In the genomic region with DNA sequence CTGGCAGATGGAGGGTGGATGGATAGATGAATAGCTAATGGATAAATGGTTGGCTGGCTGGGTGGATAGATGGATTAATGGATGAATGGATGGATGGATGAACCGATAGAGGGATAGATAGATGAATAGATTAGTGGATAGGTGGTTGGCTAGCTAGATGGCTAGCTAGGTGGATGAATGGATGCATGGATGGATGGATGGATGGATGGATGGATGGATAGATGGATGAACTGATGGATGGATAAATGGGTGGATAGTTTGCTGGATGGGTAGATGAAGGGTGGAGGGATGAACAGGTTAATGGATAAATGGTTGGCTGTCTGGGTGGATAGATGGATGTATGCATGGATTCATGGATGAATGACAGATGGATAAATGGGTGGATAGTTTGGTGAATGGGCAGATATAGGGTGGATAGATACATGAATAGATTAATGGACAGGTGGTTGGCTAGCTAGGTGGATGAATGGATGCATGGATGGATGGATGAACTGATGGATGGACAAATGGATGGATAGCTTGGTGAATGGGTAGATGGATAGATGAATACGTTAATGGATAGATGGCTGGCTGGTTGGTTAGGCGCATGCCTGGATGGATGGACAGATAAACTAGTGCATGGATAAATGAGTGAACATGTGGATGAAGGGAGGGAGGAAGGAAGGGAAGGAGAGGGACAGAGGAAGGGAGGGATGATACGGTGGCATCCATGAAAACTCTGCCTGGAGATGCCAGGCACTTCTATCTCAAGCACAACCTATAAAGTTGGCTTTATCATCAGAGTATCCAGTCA, we compare ENCODE assay signal across 29 cellular contexts. TPM values are rescaled to one million over a fixed set of nuclear protein-coding genes. Genes with fewer than 3 reads are reported as not detected.
DNase-seq lines count a peak whose midpoint lies in the region; ATAC-seq and TF ChIP-seq lines count a peak whose summit lies in the region.
"Had no signal": no experiment of that assay in that cellular context is flagged by ENCODE, and none has a peak within 500 bp of the region (broad histone marks: within the 10 kb centered on the region; RNA-seq: fewer than 3 reads in every experiment).

No MANE protein-coding gene starts in this region.

- no peaks in the 10 kb centered on the region for H3K36me3 Mint-ChIP-seq in activated naive CD8-positive, alpha-beta T cell treated with anti-CD3 and anti-CD28 coated beads, Interleukin-2, amount 10 ng/mL, durations not matched to agents 7 days and 5 days
- H3K36me3 Mint-ChIP-seq in activated naive CD8-positive, alpha-beta T cell treated with anti-CD3 and anti-CD28 coated beads for 36 hours, result peaks cover 2% of the 10 kb centered on the region
- H3K36me3 Mint-ChIP-seq in nephron progenitor cell (ENCODE audit: low read depth), result no peaks in the 10 kb centered on the region
- H3K36me3 Mint-ChIP-seq: CD14-positive monocyte; CD4-positive, CD25-positive, alpha-beta regulatory T cell; CD8-positive, alpha-beta memory T cell had no signal

- no peaks in the 10 kb centered on the region for H3K4me1 Mint-ChIP-seq in activated naive CD8-positive, alpha-beta T cell treated with anti-CD3 and anti-CD28 coated beads, Interleukin-2, amount 10 ng/mL, durations not matched to agents 7 days and 5 days
- no peaks in the 10 kb centered on the region for H3K4me1 Mint-ChIP-seq in activated naive CD8-positive, alpha-beta T cell treated with anti-CD3 and anti-CD28 coated beads for 36 hours
- no peaks in the 10 kb centered on the region for H3K4me1 Mint-ChIP-seq in nephron progenitor cell
- H3K4me1 Mint-ChIP-seq: CD14-positive monocyte; CD4-positive, alpha-beta memory T cell; CD4-positive, CD25-positive, alpha-beta regulatory T cell; CD8-positive, alpha-beta memory T cell had no signal

- CTCF ChIA-PET in HEK293 (lab: Yijun Ruan, JAX), result interaction anchor here (0.8 to 0.9 kb wide), 2 partner anchors 34 to 331 kb away, joined by 3 to 4 read pairs; no protein-coding TSS in a partner anchor

- POLR2A ChIA-PET in activated naive CD8-positive, alpha-beta T cell treated with anti-CD3 and anti-CD28 coated beads, Interleukin-2, amount 10 ng/mL, durations not matched to agents 7 days and 5 days (lab: Charles Lee), result no interaction called here
- POLR2A ChIA-PET in HEK293 (lab: Yijun Ruan, JAX), result no interaction called here

- H3K36me3 ChIP-seq in HEK293 (ENCODE audit: control insufficient read depth in 2 of 2, insufficient read depth in 1 of 2, low read length in 2 of 2), result no peaks in the 10 kb centered on the region
- H3K36me3 ChIP-seq: BE2C, BLaER1 had no signal

- H3K27me3 Mint-ChIP-seq in activated naive CD8-positive, alpha-beta T cell treated with anti-CD3 and anti-CD28 coated beads, Interleukin-2, amount 10 ng/mL, durations not matched to agents 7 days and 5 days, result peaks cover 3% of the 10 kb centered on the region
- peaks cover 4% of the 10 kb centered on the region for H3K27me3 Mint-ChIP-seq in activated naive CD8-positive, alpha-beta T cell treated with anti-CD3 and anti-CD28 coated beads for 36 hours
- H3K27me3 Mint-ChIP-seq in nephron progenitor cell (ENCODE audit: low read depth, poor library complexity), result peaks cover 34% of the 10 kb centered on the region

- H3K9me3 Mint-ChIP-seq in activated naive CD8-positive, alpha-beta T cell treated with anti-CD3 and anti-CD28 coated beads, Interleukin-2, amount 10 ng/mL, durations not matched to agents 7 days and 5 days, result peaks cover 2% of the 10 kb centered on the region
- H3K9me3 Mint-ChIP-seq in activated naive CD8-positive, alpha-beta T cell treated with anti-CD3 and anti-CD28 coated beads for 36 hours, result peaks cover 4% of the 10 kb centered on the region
- peaks cover 17% of the 10 kb centered on the region for H3K9me3 Mint-ChIP-seq in nephron progenitor cell

- TF ChIP-seq CTCF in HEK293 (tag by site-specific recombination; IDR thresholded peaks at IDR 0.05) (no peak), coronary artery (IDR thresholded peaks at IDR 0.05) (no peak), nephron progenitor cell (IDR thresholded peaks at IDR 0.05) (no peak)

- H3K9me3 ChIP-seq in HEK293 (ENCODE audit: control insufficient read depth, insufficient read depth, low read depth, low read length), result no peaks in the 10 kb centered on the region
- H3K9me3 ChIP-seq: BE2C had no signal

- H3K4me3 ChIP-seq in HEK293 (ENCODE audit: low read depth, low read length) (no peak overlapping the region), coronary artery (no peak overlapping the region)
- H3K4me3 ChIP-seq: BLaER1, GM12878 had no signal

- H3K4me1 ChIP-seq in HEK293 (ENCODE audit: control insufficient read depth, insufficient read depth, low read length), result no peaks in the 10 kb centered on the region
- H3K4me1 ChIP-seq: BE2C, BLaER1 had no signal

- H3K4me3 Mint-ChIP-seq in activated naive CD8-positive, alpha-beta T cell treated with anti-CD3 and anti-CD28 coated beads, Interleukin-2, amount 10 ng/mL, durations not matched to agents 7 days and 5 days, result no peak overlapping the region
- H3K4me3 Mint-ChIP-seq in activated naive CD8-positive, alpha-beta T cell treated with anti-CD3 and anti-CD28 coated beads for 36 hours, result no peak overlapping the region
- no peak overlapping the region for H3K4me3 Mint-ChIP-seq in nephron progenitor cell
- H3K4me3 Mint-ChIP-seq: CD14-positive monocyte; CD4-positive, alpha-beta memory T cell; CD4-positive, CD25-positive, alpha-beta regulatory T cell; CD8-positive, alpha-beta memory T cell had no signal

- H3K27ac Mint-ChIP-seq in activated naive CD8-positive, alpha-beta T cell treated with anti-CD3 and anti-CD28 coated beads, Interleukin-2, amount 10 ng/mL, durations not matched to agents 7 days and 5 days, result peak overlapping the region; percentile 11
- H3K27ac Mint-ChIP-seq in activated naive CD8-positive, alpha-beta T cell treated with anti-CD3 and anti-CD28 coated beads for 36 hours, result no peak overlapping the region
- peak overlapping the region; percentile 6 for H3K27ac Mint-ChIP-seq in nephron progenitor cell
- H3K27ac Mint-ChIP-seq: CD14-positive monocyte; CD4-positive, alpha-beta memory T cell; CD8-positive, alpha-beta memory T cell had no signal

- ATAC-seq in activated naive CD8-positive, alpha-beta T cell treated with anti-CD3 and anti-CD28 coated beads, Interleukin-2, amount 10 ng/mL, durations not matched to agents 7 days and 5 days (ENCODE audit: low read depth), result no peak
- ATAC-seq: GM12878 had no signal

- H3K27ac ChIP-seq in HEK293 (ENCODE audit: extremely low read depth, low read depth, low read length) (no peak overlapping the region), coronary artery (no peak overlapping the region)
- H3K27ac ChIP-seq: BLaER1 had no signal

- DNase-seq in activated naive CD8-positive, alpha-beta T cell treated with anti-CD3 and anti-CD28 coated beads, Interleukin-2, amount 10 ng/mL, durations not matched to agents 7 days and 5 days, result no peak
- no peak for DNase-seq in activated naive CD8-positive, alpha-beta T cell treated with anti-CD3 and anti-CD28 coated beads for 36 hours
- DNase-seq in coronary artery (ENCODE audit: low spot score) (peak; percentile 7), nephron progenitor cell (no peak), iPS-NIHi11 (ENCODE audit: low spot score) (no peak), NCI-H2171 treated with DMSO at 0.1 percent for 48 hours (lab: John Stamatoyannopoulos, UW) (no peak), activated gamma-delta T cell treated with Interleukin-2 at 50 U/mL for 16 hours (no peak)
- DNase-seq: 8988T; ACHN; BE2C; C1 segment of cervical spinal cord; CD4-positive, alpha-beta memory T cell; CD4-positive, CD25-positive, alpha-beta regulatory T cell; CD8-positive, alpha-beta memory T cell; COR-L47; DMS 273 treated with DMSO at 0.1 percent for 48 hours; DMS153; DMS53; DMS79; DND-41; EL; GDM1 had no signal

TF ChIP-seq in HEK293, 187 proteins besides CTCF, POLR2A, EP300 and RAD21 (continues in another document):
- TF ChIP-seq ZNF274 (IDR thresholded peaks at IDR 0.05; ENCODE audit: low read length) (no peak), ZNF274 (tag by site-specific recombination; IDR thresholded peaks at IDR 0.05; ENCODE audit: borderline replicate concordance) (no peak), ZNF335 (tag by site-specific recombination; conservative IDR thresholded peaks at IDR 0.05) (no peak), ZBTB17 (tag by site-specific recombination; IDR thresholded peaks at IDR 0.05) (peak; percentile 98), ZNF747 (tag by site-specific recombination; IDR thresholded peaks at IDR 0.05) (no peak), REST (tag by site-specific recombination; IDR thresholded peaks at IDR 0.05) (no peak)

RNA-seq across cellular contexts. Expression of gene SERPINA9, which starts 8.1 kb away (rescaled TPM):
- total RNA-seq in activated naive CD8-positive, alpha-beta T cell treated with anti-CD3 and anti-CD28 coated beads, Interleukin-2, amount 10 ng/mL, durations not matched to agents 7 days and 5 days, result not detected
- total RNA-seq in activated naive CD8-positive, alpha-beta T cell treated with anti-CD3 and anti-CD28 coated beads for 36 hours, result not detected
- total RNA-seq: A673; CD4-positive, alpha-beta memory T cell; CD4-positive, CD25-positive, alpha-beta regulatory T cell; CD8-positive, alpha-beta memory T cell; G401; GM12878 had no signal

RNA-seq across cellular contexts. Expression of gene SERPINA11, which starts 15.3 kb away (rescaled TPM):
- total RNA-seq in activated naive CD8-positive, alpha-beta T cell treated with anti-CD3 and anti-CD28 coated beads, Interleukin-2, amount 10 ng/mL, durations not matched to agents 7 days and 5 days, result not detected
- total RNA-seq in activated naive CD8-positive, alpha-beta T cell treated with anti-CD3 and anti-CD28 coated beads for 36 hours, result not detected
- total RNA-seq: A673; CD4-positive, alpha-beta memory T cell; CD4-positive, CD25-positive, alpha-beta regulatory T cell; CD8-positive, alpha-beta memory T cell; Daoy; G401; GM12878 had no signal

RNA-seq across cellular contexts. Expression of gene SERPINA12, which starts 41.3 kb away (rescaled TPM):
- not detected for total RNA-seq in activated naive CD8-positive, alpha-beta T cell treated with anti-CD3 and anti-CD28 coated beads, Interleukin-2, amount 10 ng/mL, durations not matched to agents 7 days and 5 days
- not detected for total RNA-seq in activated naive CD8-positive, alpha-beta T cell treated with anti-CD3 and anti-CD28 coated beads for 36 hours
- total RNA-seq: A673; CD4-positive, alpha-beta memory T cell; CD4-positive, CD25-positive, alpha-beta regulatory T cell; CD8-positive, alpha-beta memory T cell; Daoy; G401; GM12878 had no signal
